8 cellular contexts compared by ENCODE assay signal in the genomic region with DNA sequence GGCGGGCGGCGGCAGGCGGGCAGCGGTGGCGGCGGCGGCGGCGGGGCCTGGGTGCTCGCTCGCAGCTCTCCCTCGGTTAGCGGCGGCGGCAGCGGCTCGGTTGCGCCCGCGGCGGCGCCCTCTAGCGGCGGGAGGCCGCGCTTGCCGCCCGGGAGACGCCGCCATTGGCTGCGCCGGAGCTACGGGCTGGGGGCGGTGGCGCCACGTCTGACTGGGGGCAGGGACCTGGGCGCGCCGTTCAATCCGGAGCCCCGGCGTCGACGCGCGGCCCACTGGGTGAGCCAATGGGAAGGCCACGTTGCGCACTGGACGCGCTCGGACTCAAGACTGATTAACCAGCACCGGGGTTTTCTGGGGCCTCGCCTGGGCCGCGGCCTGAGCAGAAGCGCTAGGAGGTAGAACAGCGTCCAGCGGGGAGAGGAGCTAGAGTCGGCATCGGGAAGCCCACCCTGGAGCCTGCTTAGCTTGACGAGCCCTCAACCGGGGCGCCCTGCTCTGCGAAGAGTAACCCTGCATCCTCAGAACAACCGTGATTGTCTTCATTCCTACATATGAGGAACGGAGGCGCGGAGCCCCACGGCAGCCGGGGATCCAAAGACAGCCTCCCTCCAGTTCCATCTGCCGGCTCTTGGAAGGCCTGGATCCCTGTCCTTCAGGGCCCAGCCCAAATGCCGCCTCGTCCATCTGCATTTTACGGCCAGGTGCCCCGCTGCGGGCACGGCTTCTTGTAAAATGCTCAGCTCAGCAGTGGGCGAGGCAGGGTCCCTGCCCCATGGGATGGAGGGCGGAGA. TPM values are rescaled to one million over a fixed set of nuclear protein-coding genes. Genes with fewer than 3 reads are reported as not detected.
DNase-seq lines count a peak whose midpoint lies in the region; ATAC-seq and TF ChIP-seq lines count a peak whose summit lies in the region.

Gene ZC3H7A (minus strand): TSS at position 93 of the 791 bp plus-strand sequence. CDS start 14,904 bp downstream, outside the sequence.

- peaks cover 6% of the 10 kb centered on the region; the same call in 1 of the 2 replicates for H3K36me3 ChIP-seq in SU-DHL-6 (ENCODE audit: low read length)
- H3K36me3 ChIP-seq in parathyroid adenoma (ENCODE audit: control insufficient read depth, insufficient read depth, low read length) = no peaks in the 10 kb centered on the region
- H3K36me3 ChIP-seq in tibial nerve = peaks cover 0 to 6% (median 0%) of the 10 kb centered on the region in 3 donors

- peaks cover 14% of the 10 kb centered on the region for H3F3A ChIP-seq in SU-DHL-6 (ENCODE audit: insufficient read depth)

- H3K4me3 ChIP-seq in SU-DHL-6 (ENCODE audit: insufficient read depth, low read length, poor library complexity, severe bottlenecking) = peak within 1 kb of the TSS; percentile 99
- peak within 1 kb of the TSS; percentile 89 for H3K4me3 ChIP-seq in parathyroid adenoma (ENCODE audit: low read depth, low read length)
- H3K4me3 ChIP-seq in tibial nerve = peak within 1 kb of the TSS; percentile 84 to 99 (median 90)

- H3K9ac ChIP-seq in SU-DHL-6 (ENCODE audit: low read length) (peak within 1 kb of the TSS; percentile 99), parathyroid adenoma (peak within 1 kb of the TSS; percentile 85)

- H2AFZ ChIP-seq in SU-DHL-6 (ENCODE audit: low read depth, low read length, severe bottlenecking) (peak within 1 kb of the TSS; percentile 80), parathyroid adenoma (peak within 1 kb of the TSS; percentile 98)

- peak within 1 kb of the TSS; percentile 82 for H3K27ac ChIP-seq in SU-DHL-6 (ENCODE audit: low read depth, low read length)
- H3K27ac ChIP-seq in parathyroid adenoma = peak within 1 kb of the TSS; percentile 93
- H3K27ac ChIP-seq in tibial nerve = peak within 1 kb of the TSS; percentile 95 to 100 (median 98)

- H3K9me2 ChIP-seq in SU-DHL-6 (replicated peaks; ENCODE audit: insufficient read depth, low read length) = no peaks in the 10 kb centered on the region

- WGBS in tibial nerve, 2 donors = 0 to 7% methylated on average over 3 to 37 of the region's 80 CpGs

- no peaks in the 10 kb centered on the region for H3K9me3 ChIP-seq in SU-DHL-6 (ENCODE audit: insufficient read depth, low read length)
- no peaks in the 10 kb centered on the region for H3K9me3 ChIP-seq in parathyroid adenoma (ENCODE audit: control insufficient read depth, low read length)
- H3K9me3 ChIP-seq in tibial nerve = no peaks in the 10 kb centered on the region

- ATAC-seq in HG02678 (IDR thresholded peaks at IDR 0.05; ENCODE audit: unreplicated experiment) (peak; percentile 92), Right ventricle myocardium superior (ENCODE audit: poor library complexity) (peak; percentile 98)

- TF ChIP-seq POLR2A in tibial nerve (IDR thresholded peaks at IDR 0.05) = peak; percentile 59 to 86

- H3K4me1 ChIP-seq in parathyroid adenoma (peaks cover 18% of the 10 kb centered on the region), tibial nerve (peaks cover 3 to 64% (median 39%) of the 10 kb centered on the region in 4 donors)

- intact Hi-C loops in Right ventricle myocardium superior (cut with DNase I) = no loop called here

- DNase-seq in NCI-H128 (lab: John Stamatoyannopoulos, UW; ENCODE audit: unreplicated experiment) (peak; percentile 87), Right ventricle myocardium superior (peak; percentile 99), tibial nerve (ENCODE audit: low spot score in 2 of 2) (peak; percentile 90 to 92)
- DNase-seq in activated naive CD8-positive, alpha-beta T cell treated with anti-CD3 and anti-CD28 coated beads, Interleukin-2, amount 50 U/mL, for 16 hours (ENCODE audit: low read depth, low spot score) = peak; percentile 78

- no peaks in the 10 kb centered on the region for H4K20me1 ChIP-seq in SU-DHL-6 (ENCODE audit: low read depth, low read length)

- H3K4me2 ChIP-seq in SU-DHL-6 (ENCODE audit: low read depth, low read length, poor library complexity, severe bottlenecking) (peak within 1 kb of the TSS; percentile 96), parathyroid adenoma (ENCODE audit: low read length) (peak within 1 kb of the TSS; percentile 97)

- H3K27me3 ChIP-seq in SU-DHL-6 (ENCODE audit: low read length) (no peaks in the 10 kb centered on the region), parathyroid adenoma (ENCODE audit: control insufficient read depth, insufficient read depth, low read length) (no peaks in the 10 kb centered on the region), tibial nerve (no peaks in the 10 kb centered on the region)

- peaks cover 54% of the 10 kb centered on the region for H3K79me2 ChIP-seq in SU-DHL-6 (ENCODE audit: insufficient read depth, low read length)
- H3K79me2 ChIP-seq in parathyroid adenoma = peaks cover 15% of the 10 kb centered on the region

- peak; percentile 62; the same call in 2 of the 3 replicates for TF ChIP-seq CTCF in GM12872 (IDR thresholded peaks at IDR 0.05; ENCODE audit: insufficient read depth, low read depth, low read length)
- peak; percentile 74 for TF ChIP-seq CTCF in SU-DHL-6 (IDR thresholded peaks at IDR 0.05; ENCODE audit: insufficient read depth, low read length, poor library complexity, severe bottlenecking)
- TF ChIP-seq CTCF in parathyroid adenoma (IDR thresholded peaks at IDR 0.05) = peak; percentile 55
- TF ChIP-seq CTCF in tibial nerve (IDR thresholded peaks at IDR 0.05) = peak; percentile 77 to 100 (median 99)

- peak in 1 of 2 donors; percentile 91 for TF ChIP-seq EP300 in tibial nerve (IDR thresholded peaks at IDR 0.05)

RNA-seq across cellular contexts. Expression of gene ZC3H7A, which starts in this region (rescaled TPM):
- total RNA-seq in Right ventricle myocardium superior (23.7 TPM), tibial nerve (10 to 100 TPM; 59.2 to 86.7 (median 76.2) TPM)

Comparison
In these comparisons a context has a peak if more than half of its experiments do, and no peak if none do; other contexts are left out.
1. Peak in every context shown above with its lines: DNase-seq, ATAC-seq, H3K4me3 ChIP-seq and H3K27ac ChIP-seq.